Comparison of ENCODE assay signal across 8 cellular contexts in genomic region chrX:55057691-55058249, GRCh38. TPM values are rescaled to one million over a fixed set of nuclear protein-coding genes. Genes with fewer than 3 reads are reported as not detected.
A peak's percentile ranks its signal among the peaks of the same experiment; 100 is the strongest.
DNase-seq lines count a peak whose midpoint lies in the region; ATAC-seq and TF ChIP-seq lines count a peak whose summit lies in the region.

No MANE protein-coding gene starts in this region.

- H3K27ac ChIP-seq in OCI-LY3 (ENCODE audit: low read length) (no peak overlapping the region), adrenal gland (no peak overlapping the region), right cardiac atrium (ENCODE audit: low read length) (no peak overlapping the region), skeletal muscle tissue (ENCODE audit: low read depth, low read length) (no peak overlapping the region)

- WGBS in adrenal gland, 4 donors = 18 to 22% (median 20%) methylated on average over 5 of the region's 5 CpGs
- WGBS in right cardiac atrium = 17% methylated on average over 5 of the region's 5 CpGs

- H3K36me3 Mint-ChIP-seq in HFFc6 (ENCODE audit: low read depth) = no peaks in the 10 kb centered on the region

- H3K27me3 ChIP-seq in OCI-LY3 (ENCODE audit: low read depth, low read length) (no peaks in the 10 kb centered on the region), adrenal gland (peaks cover 5% of the 10 kb centered on the region), right cardiac atrium (ENCODE audit: control insufficient read depth, insufficient read depth) (no peaks in the 10 kb centered on the region), skeletal muscle tissue (ENCODE audit: control insufficient read depth in 3 of 3, insufficient read depth in 3 of 3, low read length in 3 of 3) (no peaks in the 10 kb centered on the region)

- no peak overlapping the region for H3K9ac ChIP-seq in OCI-LY3 (ENCODE audit: low read length)
- H3K9ac ChIP-seq in skeletal muscle tissue (ENCODE audit: low read depth in 1 of 3, low read length in 3 of 3) = no peak overlapping the region

- peaks cover 2% of the 10 kb centered on the region; the same call in 1 of the 2 replicates for H3K27me3 Mint-ChIP-seq in HFFc6 (ENCODE audit: insufficient read depth)

- H3K9me3 ChIP-seq in OCI-LY3 (ENCODE audit: insufficient read depth, low read length) (no peaks in the 10 kb centered on the region), adrenal gland (replicated peaks in 1 of 3) (no peaks in the 10 kb centered on the region), right cardiac atrium (ENCODE audit: control insufficient read depth, low read length) (no peaks in the 10 kb centered on the region), skeletal muscle tissue (ENCODE audit: control insufficient read depth in 3 of 3, low read length in 3 of 3) (no peaks in the 10 kb centered on the region)

- peak overlapping the region; percentile 47 for H3K4me2 ChIP-seq in OCI-LY3 (ENCODE audit: low read length)

- H3K27ac Mint-ChIP-seq in HFFc6 = no peak overlapping the region

- peak overlapping the region; percentile 51; the same call in 1 of the 2 replicates for H3K4me3 Mint-ChIP-seq in HFFc6

- no peak for TF ChIP-seq POLR2A in adrenal gland (IDR thresholded peaks at IDR 0.05)

- peaks cover 11% of the 10 kb centered on the region for H3K4me1 Mint-ChIP-seq in HFFc6 (ENCODE audit: low read depth)

- H3K9me3 Mint-ChIP-seq in HFFc6 = no peaks in the 10 kb centered on the region

- ATAC-seq in right cardiac atrium = peak; percentile 59 to 79
- no peak for ATAC-seq in HG02884 (IDR thresholded peaks at IDR 0.05; ENCODE audit: unreplicated experiment)

- H3K36me3 ChIP-seq in OCI-LY3 (replicated peaks; ENCODE audit: low read depth, low read length) (no peaks in the 10 kb centered on the region), adrenal gland (replicated peaks in 1 of 2) (no peaks in the 10 kb centered on the region), skeletal muscle tissue (ENCODE audit: control insufficient read depth in 3 of 3, insufficient read depth in 3 of 3, low read length in 3 of 3) (no peaks in the 10 kb centered on the region)

- DNase-seq in activated CD8-positive, alpha-beta memory T cell treated with anti-CD3 and anti-CD28 coated beads, Interleukin-2, amount 50 U/mL, for 4 hours = peak; percentile 36
- no peak for DNase-seq in activated CD8-positive, alpha-beta memory T cell treated with anti-CD3 and anti-CD28 coated beads for 24 hours
- DNase-seq in HFFc6 (peak; percentile 3), adrenal gland (peak in 5 of 7 donors; percentile 18 to 59 (median 27)), right cardiac atrium (no peak)

- peak overlapping the region; percentile 41 for H3K4me3 ChIP-seq in OCI-LY3 (ENCODE audit: low read length)
- peak overlapping the region in 1 of 4 donors; percentile 33 for H3K4me3 ChIP-seq in adrenal gland
- peak overlapping the region; percentile 28 for H3K4me3 ChIP-seq in right cardiac atrium (ENCODE audit: low read length)
- H3K4me3 ChIP-seq in skeletal muscle tissue (ENCODE audit: low read length in 3 of 3) = peak overlapping the region; percentile 19 to 49 (median 22)

- no peaks in the 10 kb centered on the region for H4K20me1 ChIP-seq in OCI-LY3 (ENCODE audit: insufficient read depth, low read length)

- peak overlapping the region; percentile 79 for H2AFZ ChIP-seq in OCI-LY3 (ENCODE audit: low read depth, low read length)

- peak; percentile 79 for TF ChIP-seq CTCF in HFFc6 (IDR thresholded peaks at IDR 0.05)
- TF ChIP-seq CTCF in OCI-LY3 (IDR thresholded peaks at IDR 0.05; ENCODE audit: low read depth, low read length) = peak; percentile 74
- peak; percentile 69 to 81 (median 72) for TF ChIP-seq CTCF in adrenal gland (IDR thresholded peaks at IDR 0.05)

- no peaks in the 10 kb centered on the region for H3K4me1 ChIP-seq in OCI-LY3 (ENCODE audit: low read length)
- H3K4me1 ChIP-seq in adrenal gland (replicated peaks in 1 of 2) = no peaks in the 10 kb centered on the region
- H3K4me1 ChIP-seq in right cardiac atrium (ENCODE audit: control insufficient read depth, insufficient read depth, low read length) = peaks cover 1% of the 10 kb centered on the region
- H3K4me1 ChIP-seq in skeletal muscle tissue (ENCODE audit: control insufficient read depth in 3 of 3, insufficient read depth in 3 of 3, low read length in 3 of 3) = peaks cover 0 to 3% (median 0%) of the 10 kb centered on the region in 3 donors

- H3K79me2 ChIP-seq in OCI-LY3 (ENCODE audit: low read length) = no peaks in the 10 kb centered on the region

- intact Hi-C loops in adrenal gland (cut with DNase I) = loop anchor here in 1 of 2 donors (5.0 kb wide), 1 partner anchor 165 kb away; no protein-coding TSS in a partner anchor
- intact Hi-C loops in right cardiac atrium (cut with DNase I) = loop anchor here in 2 of 4 donors (5.0 to 10.0 kb wide), 2 partner anchors 163 to 165 kb away; no protein-coding TSS in a partner anchor

RNA-seq across cellular contexts. Expression of gene PAGE2B, which starts 17.1 kb away (rescaled TPM):
- total RNA-seq in HFFc6 (2021; fragmentation: NEBNext Ultra II Directional; extraction: Animal tissue kit (Norgen Biotek cat#: 25700)) = not detected
- not detected for total RNA-seq in adrenal gland
- polyA plus RNA-seq in adrenal gland = not detected
- total RNA-seq in right cardiac atrium = not detected
- not detected for polyA plus RNA-seq in right cardiac atrium
- total RNA-seq in skeletal muscle tissue = not detected

RNA-seq across cellular contexts. Expression of gene ALAS2, which starts 27.0 kb away (rescaled TPM):
- not detected for total RNA-seq in HFFc6 (2021; fragmentation: NEBNext Ultra II Directional; extraction: Animal tissue kit (Norgen Biotek cat#: 25700))
- total RNA-seq in adrenal gland (1 to 10 TPM in 2 of 8 donors, not detected in 6; 1.3 to 3.7 TPM), right cardiac atrium (under 1 TPM in 3 of 4 donors, not detected in 1; 0.45 to 0.59 (median 0.46) TPM), skeletal muscle tissue (301 TPM)
- polyA plus RNA-seq in adrenal gland (under 1 TPM in 1 of 3 donors, not detected in 2; 0.07 TPM), right cardiac atrium (not detected)

RNA-seq across cellular contexts. Expression of gene PAGE2, which starts 31.0 kb away (rescaled TPM):
- under 1 TPM in 1 of 6 experiments, not detected in 5; 0.82 TPM for total RNA-seq in HFFc6 (2021; fragmentation: NEBNext Ultra II Directional; extraction: Animal tissue kit (Norgen Biotek cat#: 25700))
- total RNA-seq in adrenal gland (not detected), right cardiac atrium (not detected), skeletal muscle tissue (not detected)
- polyA plus RNA-seq in adrenal gland (not detected), right cardiac atrium (not detected)

RNA-seq across cellular contexts. Expression of gene APEX2, which starts 57.6 kb away (rescaled TPM):
- 10 to 100 TPM; 14.3 to 17.2 (median 15.9) TPM for total RNA-seq in HFFc6 (2021; fragmentation: NEBNext Ultra II Directional; extraction: Animal tissue kit (Norgen Biotek cat#: 25700))
- 10 to 100 TPM; 11.7 to 16.8 (median 14.6) TPM for total RNA-seq in adrenal gland
- polyA plus RNA-seq in adrenal gland = 10 to 100 TPM in 1 of 3 donors, 1 to 10 TPM in 2; 7.1 to 16.2 (median 7.2) TPM
- total RNA-seq in right cardiac atrium = 10 to 100 TPM in 1 of 4 donors, 1 to 10 TPM in 3; 7.6 to 10.7 (median 8.1) TPM
- 6.8 TPM for polyA plus RNA-seq in right cardiac atrium
- 2.1 TPM for total RNA-seq in skeletal muscle tissue

Comparison
In these comparisons a context has a peak if more than half of its experiments do, and no peak if none do; other contexts are left out.
1. DNase-seq: peak in activated CD8-positive, alpha-beta memory T cell treated with anti-CD3 and anti-CD28 coated beads, Interleukin-2, amount 50 U/mL, for 4 hours (single experiment), HFFc6 (single experiment) and adrenal gland (5 of 7); none in activated CD8-positive, alpha-beta memory T cell treated with anti-CD3 and anti-CD28 coated beads for 24 hours (single experiment) and right cardiac atrium (0 of 3).
2. RNA of gene ALAS2, which starts 27.0 kb away (total RNA-seq): 301 TPM in skeletal muscle tissue (single experiment); 0.45 to 0.59 TPM in right cardiac atrium, 1.3 to 3.7 TPM in adrenal gland and not detected in HFFc6; every median in the first group is over 10 times any median in the second.
3. Peak in every context shown above with its lines, with median percentiles within 50 percentile points of each other: CTCF ChIP-seq.